Comparison of ENCODE assay signal across 20 cellular contexts in the genomic region with DNA sequence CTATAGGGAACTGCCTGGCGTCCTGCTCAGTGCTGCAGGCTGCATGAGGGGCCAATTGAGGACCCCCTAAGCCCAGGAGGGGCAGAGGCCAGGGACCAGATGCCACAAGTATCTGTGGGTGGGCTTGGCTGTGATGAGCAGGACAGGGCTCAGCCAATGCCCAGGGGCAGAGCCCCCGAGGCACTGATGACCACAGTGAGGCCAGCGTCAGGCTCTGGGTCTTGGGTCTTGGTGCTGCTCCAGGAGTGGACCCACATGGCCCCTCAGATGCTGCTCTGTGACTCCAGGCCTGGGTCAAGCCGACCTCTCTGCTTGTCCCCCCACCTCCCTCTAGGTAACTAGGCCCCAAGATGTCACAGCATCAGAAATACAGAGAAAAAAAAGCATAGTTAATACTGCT. TPM values are rescaled to one million over a fixed set of nuclear protein-coding genes. Genes with fewer than 3 reads are reported as not detected.
DNase-seq lines count a peak whose midpoint lies in the region; ATAC-seq, FAIRE-seq and TF ChIP-seq lines count a peak whose summit lies in the region.
"Had no signal": no experiment of that assay in that cellular context is flagged by ENCODE, and none has a peak within 500 bp of the region (broad histone marks: within the 10 kb centered on the region; RNA-seq: fewer than 3 reads in every experiment).

No MANE protein-coding gene starts in this region.

- no peak for TF ChIP-seq RAD21 in K562 (CRISPR knock-in tag; conservative IDR thresholded peaks at IDR 0.05 in 1 of 2, IDR thresholded peaks at IDR 0.05 in 1 of 2)

- 2% methylated on average over 4 of the region's 4 CpGs for WGBS in K562 (ENCODE audit: insufficient coverage, low coverage, missing lambda C conversion rate)
- 66 to 79% (median 75%) methylated on average over 2 to 4 of the region's 4 CpGs for WGBS in stomach, 5 donors

- peak overlapping the region; percentile 53; the same call in 1 of the 2 replicates for H3K27ac ChIP-seq in BLaER1
- no peak overlapping the region for H3K27ac ChIP-seq in K562 (ENCODE audit: extremely low read depth, low read depth, low read length)
- H3K27ac ChIP-seq in stomach: peak overlapping the region in 3 of 5 donors; percentile 5 to 33 (median 20)
- H3K27ac ChIP-seq: 22Rv1, A549, C4-2B had no signal

- H3K9ac ChIP-seq in BLaER1: no peak overlapping the region
- H3K9ac ChIP-seq in K562 (ENCODE audit: insufficient read depth in 1 of 2, low read depth in 2 of 2, low read length in 2 of 2): peak overlapping the region in 1 of 2 experiments; percentile 1; a peak in 1 of 4 replicates

- H3K4me3 ChIP-seq in BLaER1 (no peak overlapping the region), K562 (no peak overlapping the region), stomach (no peak overlapping the region)
- H3K4me3 ChIP-seq: A549 had no signal

- H3K9me1 ChIP-seq in K562 (ENCODE audit: control insufficient read depth, insufficient read depth, low read length): no peaks in the 10 kb centered on the region

- CTCF ChIA-PET in K562 (lab: Yijun Ruan, JAX; ENCODE audit: low intra/inter-chr PET ratio): no interaction called here

- peaks cover 17% of the 10 kb centered on the region for H3K27me3 Mint-ChIP-seq in HFFc6 (ENCODE audit: insufficient read depth)
- H3K27me3 Mint-ChIP-seq: CD4-positive, alpha-beta T cell had no signal

- in situ Hi-C loops in K562 (cut with MboI): no loop called here

- no peak for TF ChIP-seq EP300 in K562 (IDR thresholded peaks at IDR 0.05; ENCODE audit: low read length)
- TF ChIP-seq EP300 in stomach (IDR thresholded peaks at IDR 0.05): no peak

- no peak overlapping the region for H2AFZ ChIP-seq in K562 (ENCODE audit: low read depth, low read length)

- peaks cover 78% of the 10 kb centered on the region for H3K4me1 ChIP-seq in BLaER1
- H3K4me1 ChIP-seq in K562 (replicated peaks in 1 of 2; ENCODE audit: control insufficient read depth in 2 of 2, insufficient read depth in 2 of 2, low read length in 2 of 2): peaks cover 0 to 36% of the 10 kb centered on the region in 2 experiments; a peak in 2 of 5 replicates
- H3K4me1 ChIP-seq in stomach: peaks cover 5 to 27% (median 22%) of the 10 kb centered on the region in 4 donors
- H3K4me1 ChIP-seq: Caco-2 had no signal

- ATAC-seq in K562: no peak
- ATAC-seq: A549; CD8-positive, alpha-beta T cell had no signal

- no TSS peak for BruUV-seq in K562 (replicated peaks; lab: Mats Ljungman, UMichigan)

- DNase-seq in K562 (ENCODE audit: extremely low read depth in 1 of 4, low spot score in 3 of 4) (no peak), stomach (no peak), HFFc6 (no peak), iPS-NIHi11 (ENCODE audit: low spot score) (no peak)
- DNase-seq: AML-193; Calu3; CD4-positive, alpha-beta T cell; CD8-positive, alpha-beta T cell; DMS79 treated with DMSO at 0.1 percent for 48 hours; GF-D8 had no signal

- no peaks in the 10 kb centered on the region for H3K27me3 ChIP-seq in BLaER1
- peaks cover 45 to 80% of the 10 kb centered on the region in 2 experiments for H3K27me3 ChIP-seq in K562 (ENCODE audit: control insufficient read depth in 2 of 2, insufficient read depth in 2 of 2, low read length in 2 of 2)
- peaks cover 0 to 4% (median 0%) of the 10 kb centered on the region in 3 donors for H3K27me3 ChIP-seq in stomach

- TF ChIP-seq CTCF in K562 (IDR thresholded peaks at IDR 0.05 in 2 of 3, conservative IDR thresholded peaks at IDR 0.05 in 1 of 3; ENCODE audit: insufficient read depth in 2 of 3, low read depth in 1 of 3, low read length in 3 of 3) (no peak), stomach (IDR thresholded peaks at IDR 0.05) (no peak), HFFc6 (IDR thresholded peaks at IDR 0.05) (no peak)

- no peak for FAIRE-seq in K562 (lab: Jason Lieb, UNC)
- FAIRE-seq: A549, D721Med, G401.6, GM12891, GM19239 had no signal

- H3K4me2 ChIP-seq in BLaER1 (peak overlapping the region; percentile 92), K562 (ENCODE audit: insufficient read depth, low read length) (no peak overlapping the region)
- H3K4me2 ChIP-seq: A549 had no signal

- TF ChIP-seq POLR2A in K562 (conservative IDR thresholded peaks at IDR 0.05) (no peak), stomach (IDR thresholded peaks at IDR 0.05) (no peak)

- no peak overlapping the region for H3K4me3 Mint-ChIP-seq in HFFc6
- H3K4me3 Mint-ChIP-seq: B cell; CD4-positive, alpha-beta T cell; CD8-positive, alpha-beta T cell had no signal

- H3K4me1 Mint-ChIP-seq in HFFc6 (ENCODE audit: low read depth): no peaks in the 10 kb centered on the region

- H3K9me3 Mint-ChIP-seq in HFFc6: no peaks in the 10 kb centered on the region
- H3K9me3 Mint-ChIP-seq: CD4-positive, alpha-beta T cell; CD8-positive, alpha-beta T cell had no signal

- intact Hi-C loops in K562 (cut with micrococcal nuclease) (no loop called here), stomach (cut with DNase I; ENCODE audit: low total_unique reads) (no loop called here)

- no peaks in the 10 kb centered on the region for H3K79me2 ChIP-seq in K562 (ENCODE audit: control insufficient read depth, insufficient read depth, low read length)

- H4K20me1 ChIP-seq in BLaER1 (no peaks in the 10 kb centered on the region), K562 (replicated peaks; ENCODE audit: control insufficient read depth, insufficient read depth, low read length) (peaks cover 26% of the 10 kb centered on the region)

- POLR2A ChIA-PET in K562 (lab: Yijun Ruan, JAX): interaction anchor here (0.7 to 1.5 kb wide), 2 partner anchors 8 to 13 kb away, joined by 3 read pairs; no protein-coding TSS in a partner anchor

- H3K27ac Mint-ChIP-seq in HFFc6: no peak overlapping the region
- H3K27ac Mint-ChIP-seq: B cell; CD4-positive, alpha-beta T cell; CD8-positive, alpha-beta T cell had no signal

- no peaks in the 10 kb centered on the region for H3K36me3 ChIP-seq in BLaER1
- H3K36me3 ChIP-seq in K562 (ENCODE audit: control insufficient read depth, insufficient read depth, low read length): no peaks in the 10 kb centered on the region
- H3K36me3 ChIP-seq in stomach: no peaks in the 10 kb centered on the region

- H3K36me3 Mint-ChIP-seq in HFFc6 (ENCODE audit: low read depth): no peaks in the 10 kb centered on the region

- peaks cover 8% of the 10 kb centered on the region; the same call in 1 of the 2 replicates for H3K9me3 ChIP-seq in BLaER1
- peaks cover 11% of the 10 kb centered on the region for H3K9me3 ChIP-seq in K562 (replicated peaks; ENCODE audit: control insufficient read depth, insufficient read depth, low read depth, low read length)
- H3K9me3 ChIP-seq in stomach: peaks cover 0 to 4% (median 0%) of the 10 kb centered on the region in 4 donors
- H3K9me3 ChIP-seq: A549 had no signal

TF ChIP-seq in K562, 482 proteins besides CTCF, POLR2A, EP300 and RAD21:
- TF ChIP-seq HNRNPLL (IDR thresholded peaks at IDR 0.05; ENCODE audit: low read depth, low read length, poor library complexity, severe bottlenecking): no peak
- peak; percentile 65 for TF ChIP-seq CHD1 (IDR thresholded peaks at IDR 0.05; ENCODE audit: low read length)
- TF ChIP-seq, protein P1, sequence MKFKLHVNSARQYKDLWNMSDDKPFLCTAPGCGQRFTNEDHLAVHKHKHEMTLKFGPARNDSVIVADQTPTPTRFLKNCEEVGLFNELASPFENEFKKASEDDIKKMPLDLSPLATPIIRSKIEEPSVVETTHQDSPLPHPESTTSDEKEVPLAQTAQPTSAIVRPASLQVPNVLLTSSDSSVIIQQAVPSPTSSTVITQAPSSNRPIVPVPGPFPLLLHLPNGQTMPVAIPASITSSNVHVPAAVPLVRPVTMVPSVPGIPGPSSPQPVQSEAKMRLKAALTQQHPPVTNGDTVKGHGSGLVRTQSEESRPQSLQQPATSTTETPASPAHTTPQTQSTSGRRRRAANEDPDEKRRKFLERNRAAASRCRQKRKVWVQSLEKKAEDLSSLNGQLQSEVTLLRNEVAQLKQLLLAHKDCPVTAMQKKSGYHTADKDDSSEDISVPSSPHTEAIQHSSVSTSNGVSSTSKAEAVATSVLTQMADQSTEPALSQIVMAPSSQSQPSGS (CRISPR knock-in tag; IDR thresholded peaks at IDR 0.05): 0 out of 2 replicates have a peak, but pooled peaks have one; percentile 15
- no peak for TF ChIP-seq MYBL2 (IDR thresholded peaks at IDR 0.05; ENCODE audit: low read depth)
- TF ChIP-seq MYBL2 (CRISPR knock-in tag; IDR thresholded peaks at IDR 0.05; ENCODE audit: borderline replicate concordance): peak; percentile 11; the same call in 1 of the 2 replicates
- TF ChIP-seq POLR2G (IDR thresholded peaks at IDR 0.05; ENCODE audit: low read depth, low read length): 0 out of 2 replicates have a peak, but pooled peaks have one; percentile 19
- TF ChIP-seq, protein P2, sequence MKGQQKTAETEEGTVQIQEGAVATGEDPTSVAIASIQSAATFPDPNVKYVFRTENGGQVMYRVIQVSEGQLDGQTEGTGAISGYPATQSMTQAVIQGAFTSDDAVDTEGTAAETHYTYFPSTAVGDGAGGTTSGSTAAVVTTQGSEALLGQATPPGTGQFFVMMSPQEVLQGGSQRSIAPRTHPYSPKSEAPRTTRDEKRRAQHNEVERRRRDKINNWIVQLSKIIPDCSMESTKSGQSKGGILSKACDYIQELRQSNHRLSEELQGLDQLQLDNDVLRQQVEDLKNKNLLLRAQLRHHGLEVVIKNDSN (CRISPR knock-in tag; IDR thresholded peaks at IDR 0.05): peak; percentile 2; the same call in 1 of the 2 replicates
- TF ChIP-seq ZNF431 (CRISPR knock-in tag; IDR thresholded peaks at IDR 0.05): no peak

RNA-seq across cellular contexts. Expression of a gene that starts 50.6 kb away (rescaled TPM):
- 0.62 and 4.8 TPM in 2 replicates for total RNA-seq in K562 (2011; cell fraction: chromatin; rRNA removed; ENCODE audit: low replicate concordance)
- 7.4 and 9.8 TPM in 2 replicates for total RNA-seq in K562 (2011; cell fraction: nucleolus; rRNA removed)
- 3.2 and 3.7 TPM in 2 replicates for total RNA-seq in K562 (2011; cell fraction: nucleoplasm; rRNA removed)
- total RNA-seq in K562 (2014; rRNA removed): 1.5 and 2.3 TPM in 2 replicates
- not detected in 2 replicates for total RNA-seq in K562 (2014; rRNA removed; fragmentation: Illumina TruSeq; extraction: Trizol)
- 0.41 and 0.43 TPM in 2 replicates for total RNA-seq in K562 (2015; rRNA removed; fragmentation: Illumina TruSeq; extraction: Trizol)
- 2.8 and 3.0 TPM in 2 replicates for total RNA-seq in K562 (2021)
- polyA plus RNA-seq in K562 (2011; rRNA removed): 1.3 and 4.4 TPM in 2 replicates
- polyA plus RNA-seq in K562 (2011; cell fraction: cytosol; rRNA removed): 5.9 and 9.9 TPM in 2 replicates
- polyA plus RNA-seq in K562 (2011; cell fraction: nucleus; rRNA removed): 2.9 and 3.5 TPM in 2 replicates
- 2.9 and 4.6 TPM in 2 replicates for polyA plus RNA-seq in K562 (2012)
- polyA plus RNA-seq in K562 (2014; fragmentation: Illumina TruSeq; extraction: Trizol): 0.46 TPM in 1 of 2 replicates, not detected in the other
- under 1 TPM in 1 of 2 experiments, not detected in 1; 0.04 TPM for polyA plus RNA-seq in K562 (2014; fragmentation: Nextera tagmentation; extraction: Ambion mirVana)
- polyA plus RNA-seq in K562 (2014; rRNA removed): 1.2 and 2.3 TPM in 2 replicates
- 1.0 and 1.5 TPM in 2 replicates for polyA minus RNA-seq in K562 (2011; rRNA and poly(A)+ RNA removed)
- polyA minus RNA-seq in K562 (2011; cell fraction: cytosol; rRNA and poly(A)+ RNA removed): 5.1 and 13.6 TPM in 2 replicates
- 0.40 and 1.3 TPM in 2 replicates for polyA minus RNA-seq in K562 (2011; cell fraction: nucleus; rRNA and poly(A)+ RNA removed)
- 1 to 10 TPM in 1 of 5 donors, under 1 TPM in 1, not detected in 3; 0.92 to 1.7 TPM for total RNA-seq in stomach
- polyA plus RNA-seq in stomach: 1 to 10 TPM; 1.4 to 2.2 (median 2.0) TPM
- total RNA-seq in HFFc6 (2021; fragmentation: NEBNext Ultra II Directional; extraction: Animal tissue kit (Norgen Biotek cat#: 25700)): under 1 TPM; 0.14 to 0.85 (median 0.35) TPM
